ENCODE assay signal across 8 cellular contexts in the genomic region with DNA sequence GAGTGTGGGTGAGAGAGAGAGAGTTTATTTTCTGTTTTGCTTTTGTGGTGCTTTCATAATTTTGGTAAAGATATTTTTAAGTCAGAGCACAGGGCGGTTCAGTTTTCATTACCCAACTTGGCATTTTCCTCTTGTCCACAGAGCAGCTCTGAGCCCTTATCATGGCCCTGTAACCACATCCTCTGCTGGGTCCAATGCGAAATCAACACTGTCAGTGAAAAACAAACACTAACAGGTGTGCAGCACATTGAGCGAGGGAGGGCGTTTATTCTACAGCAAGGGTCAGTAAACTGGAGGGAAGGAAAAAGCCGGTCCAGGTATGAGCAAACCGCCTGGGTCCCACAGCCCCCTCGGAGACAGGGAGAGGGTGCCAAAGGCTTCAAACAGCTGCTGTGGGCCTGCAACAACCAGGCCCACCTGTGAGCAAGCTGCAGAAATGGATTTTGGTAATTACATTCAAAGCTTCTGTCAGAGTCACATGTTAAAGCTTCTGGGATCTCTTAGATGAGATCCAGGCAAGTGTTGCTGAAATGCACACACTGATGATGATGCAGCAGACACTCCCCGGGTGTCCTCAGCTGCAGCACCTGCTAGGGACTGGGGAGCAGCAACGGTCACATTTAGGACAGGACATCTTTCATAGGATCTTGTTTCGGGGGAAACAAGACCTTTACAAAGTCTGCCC.
A peak's percentile ranks its signal among the peaks of the same experiment; 100 is the strongest.
DNase-seq lines count a peak whose midpoint lies in the region; ATAC-seq, FAIRE-seq and TF ChIP-seq lines count a peak whose summit lies in the region.

No MANE protein-coding gene starts in this region.

- peak overlapping the region; percentile 81 for H3K27ac ChIP-seq in DND-41 (ENCODE audit: low read length)
- no peak overlapping the region for H3K27ac ChIP-seq in HepG2 (ENCODE audit: extremely low read length, insufficient read depth, low read length)
- no peak overlapping the region for H3K27ac ChIP-seq in upper lobe of left lung

- H3K36me3 ChIP-seq in DND-41 (ENCODE audit: insufficient read depth, low read length) (no peaks in the 10 kb centered on the region), HepG2 (replicated peaks in 1 of 2; ENCODE audit: control insufficient read depth in 1 of 2, insufficient read depth in 2 of 2, low read length in 2 of 2) (no peaks in the 10 kb centered on the region), upper lobe of left lung (no peaks in the 10 kb centered on the region), BE2C (no peaks in the 10 kb centered on the region)

- ATAC-seq in DND-41 (ENCODE audit: insufficient read depth, low read depth) (peak; percentile 93), HG03558 (IDR thresholded peaks at IDR 0.05; ENCODE audit: extremely low read depth, unreplicated experiment) (peak; percentile 67), HepG2 (peak; percentile 67), upper lobe of left lung (ENCODE audit: low FRiP score in 2 of 2) (no peak)

- H3K9me3 ChIP-seq in DND-41 (ENCODE audit: insufficient read depth, low read length, severe bottlenecking) = no peaks in the 10 kb centered on the region
- H3K9me3 ChIP-seq in HepG2 (ENCODE audit: low read length) = no peaks in the 10 kb centered on the region
- no peaks in the 10 kb centered on the region for H3K9me3 ChIP-seq in upper lobe of left lung
- H3K9me3 ChIP-seq in BE2C = no peaks in the 10 kb centered on the region

- in situ Hi-C loops in HepG2 (cut with HindIII; ENCODE audit: extremely low pct_ligation_motif_present, low pct_unique_long_range_greater_than_20kb) = no loop called here

- H3K4me3 ChIP-seq in DND-41 (ENCODE audit: low read depth in 1 of 2, low read length in 2 of 2) = peak overlapping the region in 1 of 2 experiments; percentile 35; a peak in 2 of 4 replicates
- H3K4me3 ChIP-seq in HepG2 (replicated peaks in 1 of 3; ENCODE audit: insufficient read depth in 1 of 3, low read depth in 2 of 3, low read length in 3 of 3) = no peak overlapping the region
- H3K4me3 ChIP-seq in upper lobe of left lung = no peak overlapping the region
- H3K4me3 ChIP-seq in BE2C (ENCODE audit: low read depth, low read length) = no peak overlapping the region

- H3K27me3 ChIP-seq in DND-41 (ENCODE audit: insufficient read depth, low read length, poor library complexity) (no peaks in the 10 kb centered on the region), HepG2 (ENCODE audit: control insufficient read depth in 1 of 2, insufficient read depth in 2 of 2, low read length in 2 of 2) (peaks cover 1 to 3% of the 10 kb centered on the region in 2 experiments; a peak in 2 of 5 replicates), upper lobe of left lung (no peaks in the 10 kb centered on the region), BE2C (no peaks in the 10 kb centered on the region)

- DNase-seq in DND-41 (peak; percentile 82), GM20000 (ENCODE audit: low spot score) (peak; percentile 7), RPMI8226 (peak; percentile 93), HepG2 (ENCODE audit: low spot score) (no peak), upper lobe of left lung (no peak), BE2C (no peak), NK-92 (lab: John Stamatoyannopoulos, UW; ENCODE audit: unreplicated experiment) (no peak)

- no peak for TF ChIP-seq EP300 in HepG2 (IDR thresholded peaks at IDR 0.05; ENCODE audit: low read depth in 2 of 2, low read length in 2 of 2)
- no peak for TF ChIP-seq EP300 in HepG2 (CRISPR knock-in tag; IDR thresholded peaks at IDR 0.05; ENCODE audit: borderline replicate concordance)
- no peak for TF ChIP-seq EP300 in upper lobe of left lung (IDR thresholded peaks at IDR 0.05)

- H2AFZ ChIP-seq in DND-41 (ENCODE audit: low read depth, low read length) = peak overlapping the region; percentile 15
- no peak overlapping the region for H2AFZ ChIP-seq in HepG2 (ENCODE audit: low read length)

- no peak for FAIRE-seq in HepG2 (lab: Jason Lieb, UNC)

- H3K79me2 ChIP-seq in DND-41 (ENCODE audit: insufficient read depth, low read length) (no peaks in the 10 kb centered on the region), HepG2 (ENCODE audit: insufficient read depth, low read length) (no peaks in the 10 kb centered on the region)

- WGBS in HepG2 (ENCODE audit: low lambda C conversion rate) = 4% methylated on average over 9 of the region's 10 CpGs
- WGBS in upper lobe of left lung, 2 donors = 58 to 73% methylated on average over 9 to 10 of the region's 10 CpGs

- H4K20me1 ChIP-seq in DND-41 (ENCODE audit: insufficient read depth, low read length) = no peaks in the 10 kb centered on the region
- H4K20me1 ChIP-seq in HepG2 (ENCODE audit: insufficient read depth, low read length) = no peaks in the 10 kb centered on the region

- H3K4me2 ChIP-seq in DND-41 (ENCODE audit: insufficient read depth, low read length) (peak overlapping the region; percentile 58), HepG2 (ENCODE audit: low read depth, low read length) (no peak overlapping the region)

- TF ChIP-seq CTCF in DND-41 (IDR thresholded peaks at IDR 0.05; ENCODE audit: borderline replicate concordance, extremely low read depth, low read length, poor library complexity, severe bottlenecking) (no peak), GM20000 (IDR thresholded peaks at IDR 0.05; ENCODE audit: extremely low read depth, missing control alignments) (no peak), HepG2 (CRISPR knock-in tag; IDR thresholded peaks at IDR 0.05) (no peak), upper lobe of left lung (IDR thresholded peaks at IDR 0.05) (no peak), BE2C (IDR thresholded peaks at IDR 0.05; ENCODE audit: low read depth, low read length) (no peak)

- POLR2A ChIA-PET in HepG2 (lab: Yijun Ruan, JAX) = no interaction called here

- no peak for TF ChIP-seq RAD21 in HepG2 (CRISPR knock-in tag; IDR thresholded peaks at IDR 0.05)

- no TSS peak for BruUV-seq in HepG2 (replicated peaks; lab: Mats Ljungman, UMichigan)

- no peak for TF ChIP-seq POLR2A in HepG2 (IDR thresholded peaks at IDR 0.05; ENCODE audit: insufficient read depth in 1 of 2, low read depth in 2 of 2, low read length in 2 of 2)
- TF ChIP-seq POLR2A in upper lobe of left lung (IDR thresholded peaks at IDR 0.05) = no peak

- H3K9ac ChIP-seq in DND-41 (ENCODE audit: low read depth, low read length) = peak overlapping the region; percentile 41
- no peak overlapping the region for H3K9ac ChIP-seq in HepG2 (ENCODE audit: insufficient read depth, low read depth, low read length)

- intact Hi-C loops in HepG2 (cut with micrococcal nuclease; ENCODE audit: unreplicated experiment) = no loop called here

- CTCF ChIA-PET in HepG2 (lab: Yijun Ruan, JAX; ENCODE audit: low intra/inter-chr PET ratio, low total read pairs) = no interaction called here

- peaks cover 37% of the 10 kb centered on the region for H3K4me1 ChIP-seq in DND-41 (ENCODE audit: insufficient read depth, low read length)
- H3K4me1 ChIP-seq in HepG2 (ENCODE audit: insufficient read depth, low read length) = no peaks in the 10 kb centered on the region
- H3K4me1 ChIP-seq in upper lobe of left lung = no peaks in the 10 kb centered on the region
- H3K4me1 ChIP-seq in BE2C = no peaks in the 10 kb centered on the region

TF ChIP-seq in HepG2, 621 proteins besides CTCF, POLR2A, EP300 and RAD21:
- no peak for TF ChIP-seq ZNF766 (CRISPR knock-in tag; IDR thresholded peaks at IDR 0.05; ENCODE audit: borderline replicate concordance)
- no peak for TF ChIP-seq ZNF564 (CRISPR knock-in tag; IDR thresholded peaks at IDR 0.05)
- TF ChIP-seq, protein P1, sequence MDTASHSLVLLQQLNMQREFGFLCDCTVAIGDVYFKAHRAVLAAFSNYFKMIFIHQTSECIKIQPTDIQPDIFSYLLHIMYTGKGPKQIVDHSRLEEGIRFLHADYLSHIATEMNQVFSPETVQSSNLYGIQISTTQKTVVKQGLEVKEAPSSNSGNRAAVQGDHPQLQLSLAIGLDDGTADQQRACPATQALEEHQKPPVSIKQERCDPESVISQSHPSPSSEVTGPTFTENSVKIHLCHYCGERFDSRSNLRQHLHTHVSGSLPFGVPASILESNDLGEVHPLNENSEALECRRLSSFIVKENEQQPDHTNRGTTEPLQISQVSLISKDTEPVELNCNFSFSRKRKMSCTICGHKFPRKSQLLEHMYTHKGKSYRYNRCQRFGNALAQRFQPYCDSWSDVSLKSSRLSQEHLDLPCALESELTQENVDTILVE (CRISPR knock-in tag; IDR thresholded peaks at IDR 0.05) = no peak
- no peak for TF ChIP-seq ZNF207 (IDR thresholded peaks at IDR 0.05; ENCODE audit: borderline replicate concordance)
- no peak for TF ChIP-seq ZNF343 (CRISPR knock-in tag; IDR thresholded peaks at IDR 0.05)
- TF ChIP-seq YEATS2 (CRISPR knock-in tag; IDR thresholded peaks at IDR 0.05; ENCODE audit: borderline replicate concordance) = no peak
- TF ChIP-seq, protein P2, sequence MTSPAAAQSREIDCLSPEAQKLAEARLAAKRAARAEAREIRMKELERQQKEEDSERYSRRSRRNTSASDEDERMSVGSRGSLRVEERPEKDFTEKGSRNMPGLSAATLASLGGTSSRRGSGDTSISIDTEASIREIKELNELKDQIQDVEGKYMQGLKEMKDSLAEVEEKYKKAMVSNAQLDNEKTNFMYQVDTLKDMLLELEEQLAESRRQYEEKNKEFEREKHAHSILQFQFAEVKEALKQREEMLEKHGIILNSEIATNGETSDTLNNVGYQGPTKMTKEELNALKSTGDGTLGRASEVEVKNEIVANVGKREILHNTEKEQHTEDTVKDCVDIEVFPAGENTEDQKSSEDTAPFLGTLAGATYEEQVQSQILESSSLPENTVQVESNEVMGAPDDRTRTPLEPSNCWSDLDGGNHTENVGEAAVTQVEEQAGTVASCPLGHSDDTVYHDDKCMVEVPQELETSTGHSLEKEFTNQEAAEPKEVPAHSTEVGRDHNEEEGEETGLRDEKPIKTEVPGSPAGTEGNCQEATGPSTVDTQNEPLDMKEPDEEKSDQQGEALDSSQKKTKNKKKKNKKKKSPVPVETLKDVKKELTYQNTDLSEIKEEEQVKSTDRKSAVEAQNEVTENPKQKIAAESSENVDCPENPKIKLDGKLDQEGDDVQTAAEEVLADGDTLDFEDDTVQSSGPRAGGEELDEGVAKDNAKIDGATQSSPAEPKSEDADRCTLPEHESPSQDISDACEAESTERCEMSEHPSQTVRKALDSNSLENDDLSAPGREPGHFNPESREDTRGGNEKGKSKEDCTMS (CRISPR knock-in tag; conservative IDR thresholded peaks at IDR 0.05) = no peak
- TF ChIP-seq, protein P3, sequence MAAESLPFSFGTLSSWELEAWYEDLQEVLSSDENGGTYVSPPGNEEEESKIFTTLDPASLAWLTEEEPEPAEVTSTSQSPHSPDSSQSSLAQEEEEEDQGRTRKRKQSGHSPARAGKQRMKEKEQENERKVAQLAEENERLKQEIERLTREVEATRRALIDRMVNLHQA (CRISPR knock-in tag; IDR thresholded peaks at IDR 0.05) = no peak
- no peak for TF ChIP-seq KLF11 (CRISPR knock-in tag; IDR thresholded peaks at IDR 0.05)

Comparison
In these comparisons a context has a peak if more than half of its experiments do, and no peak if none do; other contexts are left out.
1. ATAC-seq: peak in DND-41 (single experiment), HG03558 (single experiment) and HepG2 (single experiment); none in upper lobe of left lung (0 of 2).
2. DNase-seq: peak in DND-41 (single experiment), GM20000 (single experiment) and RPMI8226 (single experiment); none in HepG2 (single experiment), upper lobe of left lung (0 of 2), BE2C (single experiment) and NK-92 (single experiment).